In genomic region chr7:117728858-117729257, GRCh38 we compare ENCODE assay signal across 11 cellular contexts.
DNase-seq lines count a peak whose midpoint lies in the region; ATAC-seq, FAIRE-seq and TF ChIP-seq lines count a peak whose summit lies in the region.
"Had no signal": no experiment of that assay in that cellular context is flagged by ENCODE, and none has a peak within 500 bp of the region (broad histone marks: within the 10 kb centered on the region; RNA-seq: fewer than 3 reads in every experiment).

No MANE protein-coding gene starts in this region.

- TF ChIP-seq CTCF in pancreas (IDR thresholded peaks at IDR 0.05) (no peak), heart left ventricle (IDR thresholded peaks at IDR 0.05) (no peak)

- POLR2A ChIA-PET in HEK293T (lab: Yijun Ruan, JAX), result no interaction called here

- H3K27me3 ChIP-seq in pancreas, result no peaks in the 10 kb centered on the region
- no peaks in the 10 kb centered on the region for H3K27me3 ChIP-seq in MG63
- H3K27me3 ChIP-seq in heart left ventricle, result no peaks in the 10 kb centered on the region

- no peak for TF ChIP-seq POLR2A in heart left ventricle (IDR thresholded peaks at IDR 0.05)

- peak overlapping the region; percentile 61 for H3K27ac ChIP-seq in angular gyrus (ENCODE audit: low read depth, low read length)
- H3K27ac ChIP-seq in pancreas, result no peak overlapping the region
- no peak overlapping the region for H3K27ac ChIP-seq in heart left ventricle

- FAIRE-seq in pancreas (lab: Jason Lieb, UNC), result no peak

- DNase-seq in pancreas (no peak), MG63 (no peak), HEK293T (ENCODE audit: extremely low spot score) (no peak), heart left ventricle (no peak), H4 (ENCODE audit: low spot score) (no peak)
- DNase-seq: cerebellar nuclear complex; naive thymus-derived CD8-positive, alpha-beta T cell; NCI-H2171 had no signal

- H3K4me3 ChIP-seq in pancreas, result no peak overlapping the region
- no peak overlapping the region for H3K4me3 ChIP-seq in MG63
- no peak overlapping the region for H3K4me3 ChIP-seq in heart left ventricle

- H3K9me3 ChIP-seq in pancreas (no peaks in the 10 kb centered on the region), MG63 (no peaks in the 10 kb centered on the region), heart left ventricle (no peaks in the 10 kb centered on the region)

- intact Hi-C loops in pancreas (cut with DNase I) (no loop called here), heart left ventricle (cut with DNase I) (no loop called here)

- H3K4me1 ChIP-seq in pancreas, result no peaks in the 10 kb centered on the region
- H3K4me1 ChIP-seq in heart left ventricle, result no peaks in the 10 kb centered on the region

- H3K36me3 ChIP-seq in pancreas, result peaks cover 0 to under 1% (median 0%) of the 10 kb centered on the region in 3 donors
- H3K36me3 ChIP-seq in MG63, result no peaks in the 10 kb centered on the region
- peaks cover 0 to 32% (median 0%) of the 10 kb centered on the region in 9 donors for H3K36me3 ChIP-seq in heart left ventricle

- CTCF ChIA-PET in HEK293T (lab: Yijun Ruan, JAX), result no interaction called here

- WGBS in pancreas, 2 donors, result 42 to 46% methylated on average over 5 of the region's 5 CpGs
- 48 to 62% (median 57%) methylated on average over 5 of the region's 5 CpGs for WGBS in heart left ventricle, 4 donors

- peak; percentile 44 for ATAC-seq in GM19324 (IDR thresholded peaks at IDR 0.05; ENCODE audit: low FRiP score, unreplicated experiment)
- ATAC-seq in HG03064 (IDR thresholded peaks at IDR 0.05; ENCODE audit: low read depth, unreplicated experiment), result peak; percentile 50
- ATAC-seq in pancreas, result peak in 3 of 4 donors; percentile 19 to 48 (median 34)
- no peak for ATAC-seq in heart left ventricle
- ATAC-seq: naive thymus-derived CD8-positive, alpha-beta T cell had no signal

TF ChIP-seq in HEK293T, 16 proteins besides CTCF, POLR2A, EP300 and RAD21:
- TF ChIP-seq BHLHE40 (IDR thresholded peaks at IDR 0.05; ENCODE audit: borderline replicate concordance), result no peak
- TF ChIP-seq HDGF (IDR thresholded peaks at IDR 0.05; ENCODE audit: borderline replicate concordance), result no peak
- no peak for TF ChIP-seq CTBP1 (IDR thresholded peaks at IDR 0.05; ENCODE audit: borderline replicate concordance)
- no peak for TF ChIP-seq FOXK2 (IDR thresholded peaks at IDR 0.05)
- no peak for TF ChIP-seq FOXM1 (IDR thresholded peaks at IDR 0.05; ENCODE audit: borderline replicate concordance)
- TF ChIP-seq LEF1 (IDR thresholded peaks at IDR 0.05; ENCODE audit: borderline replicate concordance), result no peak
- no peak for TF ChIP-seq FOXA1 (IDR thresholded peaks at IDR 0.05)
- TF ChIP-seq L3MBTL2 (conservative IDR thresholded peaks at IDR 0.05), result no peak
- TF ChIP-seq SUZ12 (IDR thresholded peaks at IDR 0.05), result no peak
- no peak for TF ChIP-seq ELF4 (IDR thresholded peaks at IDR 0.05)
- TF ChIP-seq NFRKB (IDR thresholded peaks at IDR 0.05), result no peak
- no peak for TF ChIP-seq ARNT (IDR thresholded peaks at IDR 0.05)
- no peak for TF ChIP-seq TARDBP (IDR thresholded peaks at IDR 0.05)
- no peak for TF ChIP-seq ZNF384 (IDR thresholded peaks at IDR 0.05)
- TF ChIP-seq SP1 (IDR thresholded peaks at IDR 0.05), result no peak
- TF ChIP-seq PKNOX1 (IDR thresholded peaks at IDR 0.05), result no peak

Comparison
In these comparisons a context has a peak if more than half of its experiments do, and no peak if none do; other contexts are left out.
1. ATAC-seq: peak in GM19324 (single experiment), HG03064 (single experiment) and pancreas (3 of 4); none in heart left ventricle (0 of 4).